ENCODE assay signal across 21 cellular contexts in the genomic region with DNA sequence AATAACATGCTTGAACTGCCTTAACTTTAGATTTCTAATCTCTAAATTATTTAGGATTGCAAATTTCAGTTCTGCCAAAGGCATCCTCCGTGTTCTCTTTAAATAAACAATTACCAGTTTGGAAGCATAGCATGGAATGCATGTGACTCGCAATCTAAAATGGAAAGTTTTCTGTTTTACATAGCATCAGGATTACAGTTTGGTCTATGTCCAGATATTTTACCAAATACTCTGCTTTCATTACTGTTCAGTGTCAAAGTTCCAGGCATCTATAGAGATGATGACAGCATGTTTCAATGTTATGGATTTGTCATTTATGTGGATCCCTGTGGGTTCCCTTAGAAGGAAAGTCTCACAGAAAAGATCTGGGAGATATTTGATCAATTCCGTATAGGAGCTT.
"Had no signal": no experiment of that assay in that cellular context is flagged by ENCODE, and none has a peak within 500 bp of the region (broad histone marks: within the 10 kb centered on the region; RNA-seq: fewer than 3 reads in every experiment).

No MANE protein-coding gene starts in this region.

- H3K27ac ChIP-seq: ascending aorta, colonic mucosa, heart left ventricle, left lung, sigmoid colon, stomach, thoracic aorta had no signal

- H3K36me3 Mint-ChIP-seq: activated naive CD8-positive, alpha-beta T cell treated with anti-CD3 and anti-CD28 coated beads for 36 hours; T-cell had no signal

- FAIRE-seq: frontal cortex, islet of Langerhans had no signal

- H3K27me3 ChIP-seq: ascending aorta, cardiac muscle cell, colonic mucosa, heart left ventricle had no signal

- H3K4me3 ChIP-seq: ascending aorta, cardiac muscle cell, colonic mucosa, heart left ventricle, left lung, sigmoid colon, stomach, thoracic aorta had no signal

- H3K36me3 ChIP-seq: ascending aorta, cardiac muscle cell, colonic mucosa, left lung, sigmoid colon, stomach, thoracic aorta had no signal

- H3K4me1 Mint-ChIP-seq: T-cell had no signal

- H3K27ac Mint-ChIP-seq: activated CD4-positive, alpha-beta memory T cell treated with anti-CD3 and anti-CD28 coated beads for 36 hours; activated naive CD8-positive, alpha-beta T cell treated with anti-CD3 and anti-CD28 coated beads for 36 hours; nephron; T-cell had no signal

- H3K9me3 Mint-ChIP-seq: activated CD4-positive, alpha-beta memory T cell treated with anti-CD3 and anti-CD28 coated beads for 36 hours; activated naive CD8-positive, alpha-beta T cell treated with anti-CD3 and anti-CD28 coated beads for 36 hours; nephron; T-cell had no signal

- ATAC-seq: heart left ventricle, left lung, T-cell had no signal

- H3K4me3 Mint-ChIP-seq: activated CD4-positive, alpha-beta memory T cell treated with anti-CD3 and anti-CD28 coated beads for 36 hours; activated naive CD8-positive, alpha-beta T cell treated with anti-CD3 and anti-CD28 coated beads for 36 hours; nephron; T-cell had no signal

- DNase-seq: activated CD4-positive, alpha-beta memory T cell treated with anti-CD3 and anti-CD28 coated beads for 36 hours; activated gamma-delta T cell; activated naive CD8-positive, alpha-beta T cell treated with anti-CD3 and anti-CD28 coated beads for 36 hours; activated T-cell treated with anti-CD3 and anti-CD28 coated beads, Interleukin-2, amount 50 U/mL, for 48 hours; colonic mucosa; effector CD4-positive, alpha-beta T cell; heart left ventricle; left lung; occipital lobe; sigmoid colon; stimulated activated CD4-positive, alpha-beta T cell treated with anti-CD3 and anti-CD28 coated beads, Interleukin-4, amount 100 ng/mL, for 1 hour; stimulated activated CD8-positive, alpha-beta memory T cell treated with anti-CD3 and anti-CD28 coated beads, Interleukin-4, amount 100 ng/mL, for 48 hours; stomach; T-cell; T1000 had no signal

- H3K9me3 ChIP-seq: ascending aorta, colonic mucosa, heart left ventricle, left lung, sigmoid colon, stomach, thoracic aorta had no signal

- H3K4me1 ChIP-seq: colonic mucosa had no signal
